ENCODE assay signal across 19 cellular contexts in genomic region chr2:55936351-55936750, GRCh38. TPM values are rescaled to one million over a fixed set of nuclear protein-coding genes. Genes with fewer than 3 reads are reported as not detected.
DNase-seq lines count a peak whose midpoint lies in the region; ATAC-seq, FAIRE-seq and TF ChIP-seq lines count a peak whose summit lies in the region.
"Had no signal": no experiment of that assay in that cellular context is flagged by ENCODE, and none has a peak within 500 bp of the region (broad histone marks: within the 10 kb centered on the region; RNA-seq: fewer than 3 reads in every experiment).

No MANE protein-coding gene starts in this region.

- H3K4me2 ChIP-seq in PC-3 (ENCODE audit: low read length) (no peak overlapping the region), fibroblast of lung (ENCODE audit: extremely low read depth, insufficient read depth, low read length) (no peak overlapping the region)
- H3K4me2 ChIP-seq: A549 had no signal

- FAIRE-seq in frontal cortex (lab: Jason Lieb, UNC): no peak
- FAIRE-seq: A549, D721Med, GM12892, GM18507 had no signal

- TF ChIP-seq CTCF in PC-3 (conservative IDR thresholded peaks at IDR 0.05; ENCODE audit: low read depth, low read length): no peak
- no peak for TF ChIP-seq CTCF in fibroblast of lung (conservative IDR thresholded peaks at IDR 0.05 in 1 of 2, IDR thresholded peaks at IDR 0.05 in 1 of 2; ENCODE audit: low read depth in 1 of 2, low read length in 2 of 2)

- CTCF ChIA-PET in PC-3 (lab: Charles Lee): no interaction called here

- H3K9me3 ChIP-seq in PC-3 (ENCODE audit: low read length): no peaks in the 10 kb centered on the region
- H3K9me3 ChIP-seq in fibroblast of lung (ENCODE audit: control insufficient read depth, insufficient read depth, low read depth, low read length): no peaks in the 10 kb centered on the region
- H3K9me3 ChIP-seq: A549, Caco-2, HAP-1 had no signal

- H3K9ac ChIP-seq in PC-3 (ENCODE audit: low read length): no peak overlapping the region
- H3K9ac ChIP-seq in fibroblast of lung (ENCODE audit: insufficient read depth, low read length): no peak overlapping the region

- no peak for ATAC-seq in PC-3
- ATAC-seq: A549 had no signal

- H3K36me3 ChIP-seq in PC-3 (ENCODE audit: low read depth, low read length) (no peaks in the 10 kb centered on the region), fibroblast of lung (ENCODE audit: control insufficient read depth, insufficient read depth, low read length) (no peaks in the 10 kb centered on the region)
- H3K36me3 ChIP-seq: HAP-1 had no signal

- H3K4me3 ChIP-seq in PC-3 (ENCODE audit: low read length) (no peak overlapping the region), fibroblast of lung (replicated peaks in 1 of 4; ENCODE audit: control extremely low read depth in 1 of 4, insufficient read depth in 1 of 4, low read depth in 3 of 4, low read length in 4 of 4) (no peak overlapping the region)
- H3K4me3 ChIP-seq: A549, HAP-1 had no signal

- H3K27me3 ChIP-seq in PC-3 (ENCODE audit: low read length) (no peaks in the 10 kb centered on the region), fibroblast of lung (ENCODE audit: control insufficient read depth, insufficient read depth, low read length) (no peaks in the 10 kb centered on the region)

- intact Hi-C loops in PC-3 (cut with micrococcal nuclease) (no loop called here), posterior vena cava (cut with DNase I) (no loop called here)

- H3K79me2 ChIP-seq in PC-3 (ENCODE audit: low read length) (no peaks in the 10 kb centered on the region), fibroblast of lung (ENCODE audit: control insufficient read depth, insufficient read depth, low read length) (no peaks in the 10 kb centered on the region)

- H3K4me1 ChIP-seq in PC-3 (ENCODE audit: insufficient read depth, low read length) (peaks cover 9% of the 10 kb centered on the region), fibroblast of lung (ENCODE audit: control insufficient read depth, extremely low read depth, insufficient read depth, low read length) (no peaks in the 10 kb centered on the region)
- H3K4me1 ChIP-seq: A549, Caco-2, HAP-1 had no signal

- DNase-seq in ELR (ENCODE audit: low read depth): peak; percentile 60
- peak; percentile 50 for DNase-seq in PC-3
- DNase-seq in fibroblast of lung (ENCODE audit: low read depth in 2 of 2): peak; percentile 37 to 88
- DNase-seq in kidney tubule cell (ENCODE audit: low spot score): peak; percentile 26
- DNase-seq in frontal cortex (ENCODE audit: low spot score in 2 of 2): no peak
- no peak for DNase-seq in NCI-H526 (lab: John Stamatoyannopoulos, UW)
- DNase-seq in posterior vena cava (ENCODE audit: low spot score): no peak
- DNase-seq: AML-193; Caco-2; CD4-positive, alpha-beta T cell; GDM1 had no signal

- BruUV-seq in PC-3 (replicated peaks; lab: Mats Ljungman, UMichigan): no TSS peak

- H3K9me2 ChIP-seq in PC-3 (replicated peaks; ENCODE audit: low read length): no peaks in the 10 kb centered on the region

- POLR2A ChIA-PET in PC-3 (lab: Charles Lee; ENCODE audit: unreplicated experiment): no interaction called here

- H4K20me1 ChIP-seq in PC-3 (ENCODE audit: low read length) (no peaks in the 10 kb centered on the region), fibroblast of lung (ENCODE audit: control insufficient read depth, extremely low read depth, insufficient read depth, low read length) (no peaks in the 10 kb centered on the region)

- H3K27ac ChIP-seq in PC-3 (ENCODE audit: low read length): no peak overlapping the region
- H3K27ac ChIP-seq in fibroblast of lung (ENCODE audit: insufficient read depth, low read length): no peak overlapping the region
- H3K27ac ChIP-seq: 22Rv1, A549, C4-2B had no signal

- H2AFZ ChIP-seq in PC-3 (ENCODE audit: low read length) (no peak overlapping the region), fibroblast of lung (ENCODE audit: low read length) (no peak overlapping the region)

- no peaks in the 10 kb centered on the region for H3F3A ChIP-seq in PC-3 (ENCODE audit: low read length, unreplicated experiment)

RNA-seq across cellular contexts. Expression of gene EFEMP1, which starts 12.8 kb away (rescaled TPM):
- total RNA-seq in PC-3 (2014; rRNA removed) (52.0 and 59.6 TPM in 2 replicates), fibroblast of lung (467 and 615 TPM in 2 replicates), frontal cortex (7.3 TPM), posterior vena cava (100 to 1,000 TPM; 327 to 476 TPM)
- 406 and 724 TPM in 2 replicates for polyA plus RNA-seq in fibroblast of lung
- 212 and 335 TPM in 2 replicates for polyA plus RNA-seq in fibroblast of lung (2012)
- 206 and 268 TPM in 2 replicates for polyA minus RNA-seq in fibroblast of lung (ENCODE audit: low replicate concordance)
- total RNA-seq: Caco-2; CD4-positive, alpha-beta T cell; HT-29 had no signal

Comparison
In these comparisons a context has a peak if more than half of its experiments do, and no peak if none do; other contexts are left out.
1. DNase-seq: peak in ELR (single experiment), PC-3 (single experiment), fibroblast of lung (2 of 2) and kidney tubule cell (single experiment); none in frontal cortex (0 of 2), NCI-H526 (0 of 2) and posterior vena cava (single experiment).